ENCODE assay signal across 23 cellular contexts in the genomic region with DNA sequence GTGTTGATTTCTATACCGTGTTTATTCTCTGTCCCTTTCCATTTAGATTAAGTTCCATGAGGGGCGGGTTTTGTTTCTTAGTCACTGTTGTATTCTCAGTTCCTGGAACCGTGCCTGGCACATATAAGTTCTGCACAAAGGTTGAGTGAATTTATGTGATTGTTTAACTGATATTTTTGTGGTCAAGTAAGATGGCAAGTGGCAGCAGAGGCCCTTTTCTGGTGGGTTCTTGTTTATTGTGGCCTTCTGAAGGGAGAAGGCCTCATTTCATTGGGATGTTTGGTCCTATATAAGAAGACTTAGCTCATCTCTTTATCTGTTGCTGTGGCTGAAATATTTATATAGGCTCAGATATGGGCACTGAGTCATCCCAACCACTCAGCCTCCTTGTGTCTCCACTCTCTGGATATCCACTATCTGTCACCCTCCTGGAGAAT.
DNase-seq lines count a peak whose midpoint lies in the region; TF ChIP-seq lines count a peak whose summit lies in the region.
"Had no signal": no experiment of that assay in that cellular context is flagged by ENCODE, and none has a peak within 500 bp of the region (broad histone marks: within the 10 kb centered on the region; RNA-seq: fewer than 3 reads in every experiment).

No MANE protein-coding gene starts in this region.

- H3K27me3 ChIP-seq in tibial artery (no peaks in the 10 kb centered on the region), ovary (no peaks in the 10 kb centered on the region)
- H3K27me3 ChIP-seq: dorsolateral prefrontal cortex, uterus had no signal

- intact Hi-C loops in tibial artery (cut with DNase I; ENCODE audit: low total_unique reads) (no loop called here), ovary (cut with DNase I) (loop anchor here in 1 of 4 donors (10.0 kb wide), 1 partner anchor 1155 kb away; no protein-coding TSS in a partner anchor)

- H3K36me3 ChIP-seq in tibial artery (no peaks in the 10 kb centered on the region), ovary (no peaks in the 10 kb centered on the region)
- H3K36me3 ChIP-seq: heart right ventricle, uterus had no signal

- DNase-seq in EL (peak; percentile 85), M059J (ENCODE audit: low read depth) (peak; percentile 77), astrocyte of the spinal cord (ENCODE audit: low read depth, low spot score) (peak; percentile 72), iris pigment epithelial cell (ENCODE audit: low read depth) (peak; percentile 81), tibial artery (no peak), kidney glomerular epithelial cell (lab: John Stamatoyannopoulos, UW) (no peak), ovary (no peak)
- no peak for DNase-seq in activated CD4-positive, alpha-beta T cell treated with anti-CD3 and anti-CD28 coated beads, Interleukin-2, amount 50 U/mL, for 4 hours
- DNase-seq: activated CD4-positive, alpha-beta T cell treated with anti-CD3 and anti-CD28 coated beads, Interleukin-2, amount 10 ng/mL, durations not matched to agents 7 days and 5 days; activated naive CD4-positive, alpha-beta T cell treated with Interleukin-2 at 50 U/mL for 16 hours; AML-193; dorsolateral prefrontal cortex; erythroblast; heart right ventricle; islet precursor cell; naive B cell; NCI-H1436 treated with DMSO at 0.1 percent for 48 hours; posterior cingulate gyrus; small intestine; stimulated activated CD4-positive, alpha-beta T cell treated with anti-CD3 and anti-CD28 coated beads, Interleukin-4, amount 100 ng/mL, for 24 hours; substantia nigra; uterus had no signal

- no peak overlapping the region for H3K27ac ChIP-seq in tibial artery
- no peak overlapping the region for H3K27ac ChIP-seq in ovary
- H3K27ac ChIP-seq: dorsolateral prefrontal cortex, heart right ventricle, uterus had no signal

- TF ChIP-seq CTCF in astrocyte of the spinal cord (IDR thresholded peaks at IDR 0.05; ENCODE audit: low read depth, low read length) (no peak), tibial artery (IDR thresholded peaks at IDR 0.05) (no peak), ovary (IDR thresholded peaks at IDR 0.05) (no peak)

- H3K4me1 ChIP-seq in tibial artery (no peaks in the 10 kb centered on the region), ovary (ENCODE audit: insufficient read depth) (no peaks in the 10 kb centered on the region)
- H3K4me1 ChIP-seq: heart right ventricle, uterus had no signal

- TF ChIP-seq POLR2A in ovary (IDR thresholded peaks at IDR 0.05), result no peak

- no peak for TF ChIP-seq EP300 in ovary (IDR thresholded peaks at IDR 0.05)

- no peaks in the 10 kb centered on the region for H3K9me3 ChIP-seq in tibial artery
- no peaks in the 10 kb centered on the region for H3K9me3 ChIP-seq in ovary
- H3K9me3 ChIP-seq: heart right ventricle, uterus had no signal

- in situ Hi-C loops in astrocyte of the spinal cord (cut with HindIII; ENCODE audit: low sequenced_read_pairs), result no loop called here

- no peak overlapping the region for H3K4me3 ChIP-seq in astrocyte of the spinal cord (ENCODE audit: low read depth, low read length)
- H3K4me3 ChIP-seq in tibial artery, result no peak overlapping the region
- no peak overlapping the region for H3K4me3 ChIP-seq in ovary
- H3K4me3 ChIP-seq: dorsolateral prefrontal cortex, heart right ventricle, lung, uterus had no signal

- WGBS in ovary, 3 donors, result 67 to 73% (median 72%) methylated on average over 3 of the region's 3 CpGs

Comparison
In these comparisons a context has a peak if more than half of its experiments do, and no peak if none do; other contexts are left out.
1. DNase-seq: peak in EL (single experiment), M059J (single experiment), astrocyte of the spinal cord (single experiment) and iris pigment epithelial cell (single experiment); none in tibial artery (0 of 2), kidney glomerular epithelial cell (single experiment), ovary (0 of 5) and activated CD4-positive, alpha-beta T cell treated with anti-CD3 and anti-CD28 coated beads, Interleukin-2, amount 50 U/mL, for 4 hours (0 of 2).